1 cellular context compared by ENCODE assay signal in genomic region chrX:30889147-30890125, GRCh38.
A peak's percentile ranks its signal among the peaks of the same experiment; 100 is the strongest.
TF ChIP-seq lines count a peak whose summit lies in the region.

A gene with protein sequence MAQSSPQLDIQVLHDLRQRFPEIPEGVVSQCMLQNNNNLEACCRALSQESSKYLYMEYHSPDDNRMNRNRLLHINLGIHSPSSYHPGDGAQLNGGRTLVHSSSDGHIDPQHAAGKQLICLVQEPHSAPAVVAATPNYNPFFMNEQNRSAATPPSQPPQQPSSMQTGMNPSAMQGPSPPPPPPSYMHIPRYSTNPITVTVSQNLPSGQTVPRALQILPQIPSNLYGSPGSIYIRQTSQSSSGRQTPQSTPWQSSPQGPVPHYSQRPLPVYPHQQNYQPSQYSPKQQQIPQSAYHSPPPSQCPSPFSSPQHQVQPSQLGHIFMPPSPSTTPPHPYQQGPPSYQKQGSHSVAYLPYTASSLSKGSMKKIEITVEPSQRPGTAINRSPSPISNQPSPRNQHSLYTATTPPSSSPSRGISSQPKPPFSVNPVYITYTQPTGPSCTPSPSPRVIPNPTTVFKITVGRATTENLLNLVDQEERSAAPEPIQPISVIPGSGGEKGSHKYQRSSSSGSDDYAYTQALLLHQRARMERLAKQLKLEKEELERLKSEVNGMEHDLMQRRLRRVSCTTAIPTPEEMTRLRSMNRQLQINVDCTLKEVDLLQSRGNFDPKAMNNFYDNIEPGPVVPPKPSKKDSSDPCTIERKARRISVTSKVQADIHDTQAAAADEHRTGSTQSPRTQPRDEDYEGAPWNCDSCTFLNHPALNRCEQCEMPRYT (minus strand): TSS chrX:30889254. CDS start chrX:30859588, 29,666 bp downstream.

TF ChIP-seq in HEK293, 187 proteins besides CTCF, POLR2A, EP300 and RAD21 (continued from another document and continues in another):
- TF ChIP-seq, protein P1, sequence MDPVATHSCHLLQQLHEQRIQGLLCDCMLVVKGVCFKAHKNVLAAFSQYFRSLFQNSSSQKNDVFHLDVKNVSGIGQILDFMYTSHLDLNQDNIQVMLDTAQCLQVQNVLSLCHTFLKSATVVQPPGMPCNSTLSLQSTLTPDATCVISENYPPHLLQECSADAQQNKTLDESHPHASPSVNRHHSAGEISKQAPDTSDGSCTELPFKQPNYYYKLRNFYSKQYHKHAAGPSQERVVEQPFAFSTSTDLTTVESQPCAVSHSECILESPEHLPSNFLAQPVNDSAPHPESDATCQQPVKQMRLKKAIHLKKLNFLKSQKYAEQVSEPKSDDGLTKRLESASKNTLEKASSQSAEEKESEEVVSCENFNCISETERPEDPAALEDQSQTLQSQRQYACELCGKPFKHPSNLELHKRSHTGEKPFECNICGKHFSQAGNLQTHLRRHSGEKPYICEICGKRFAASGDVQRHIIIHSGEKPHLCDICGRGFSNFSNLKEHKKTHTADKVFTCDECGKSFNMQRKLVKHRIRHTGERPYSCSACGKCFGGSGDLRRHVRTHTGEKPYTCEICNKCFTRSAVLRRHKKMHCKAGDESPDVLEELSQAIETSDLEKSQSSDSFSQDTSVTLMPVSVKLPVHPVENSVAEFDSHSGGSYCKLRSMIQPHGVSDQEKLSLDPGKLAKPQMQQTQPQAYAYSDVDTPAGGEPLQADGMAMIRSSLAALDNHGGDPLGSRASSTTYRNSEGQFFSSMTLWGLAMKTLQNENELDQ (tag by site-specific recombination; IDR thresholded peaks at IDR 0.05; ENCODE audit: low read depth), result no peak
- TF ChIP-seq ZNF157 (tag by site-specific recombination; IDR thresholded peaks at IDR 0.05) (no peak), OSR2 (tag by site-specific recombination; IDR thresholded peaks at IDR 0.05) (no peak), SCRT1 (tag by site-specific recombination; IDR thresholded peaks at IDR 0.05; ENCODE audit: borderline replicate concordance) (no peak), ZNF645 (tag by site-specific recombination; IDR thresholded peaks at IDR 0.05) (no peak), ZNF660 (tag by site-specific recombination; IDR thresholded peaks at IDR 0.05) (no peak), KLF10 (tag by site-specific recombination; IDR thresholded peaks at IDR 0.05) (peak; percentile 44; the same call in 1 of the 2 replicates), ZNF248 (tag by site-specific recombination; IDR thresholded peaks at IDR 0.05) (no peak), BCL11B (tag by site-specific recombination; IDR thresholded peaks at IDR 0.05; ENCODE audit: low read depth) (no peak), ZNF133 (tag by site-specific recombination; IDR thresholded peaks at IDR 0.05) (no peak), PRDM2 (tag by site-specific recombination; IDR thresholded peaks at IDR 0.05; ENCODE audit: borderline replicate concordance) (no peak), KLF8 (tag by site-specific recombination; IDR thresholded peaks at IDR 0.05) (peak; percentile 95), SALL2 (tag by site-specific recombination; IDR thresholded peaks at IDR 0.05; ENCODE audit: borderline replicate concordance) (no peak), ZNF791 (tag by site-specific recombination; IDR thresholded peaks at IDR 0.05) (no peak), ZNF654 (tag by site-specific recombination; IDR thresholded peaks at IDR 0.05; ENCODE audit: low read depth) (no peak), ZNF548 (tag by site-specific recombination; IDR thresholded peaks at IDR 0.05) (no peak), ZNF311 (tag by site-specific recombination; IDR thresholded peaks at IDR 0.05; ENCODE audit: borderline replicate concordance) (no peak), GLIS2 (tag by site-specific recombination; IDR thresholded peaks at IDR 0.05) (no peak; the same call in 1 of the 2 replicates), MYNN (tag by site-specific recombination; IDR thresholded peaks at IDR 0.05; ENCODE audit: borderline replicate concordance) (no peak), ZSCAN4 (tag by site-specific recombination; IDR thresholded peaks at IDR 0.05) (no peak), KLF7 (tag by site-specific recombination; IDR thresholded peaks at IDR 0.05; ENCODE audit: borderline replicate concordance) (no peak), ZNF549 (tag by site-specific recombination; IDR thresholded peaks at IDR 0.05) (no peak), YY2 (tag by site-specific recombination; IDR thresholded peaks at IDR 0.05) (no peak; the same call in 1 of the 2 replicates), ZNF174 (tag by site-specific recombination; IDR thresholded peaks at IDR 0.05) (no peak), ZNF585B (tag by site-specific recombination; IDR thresholded peaks at IDR 0.05) (no peak), ZNF341 (tag by site-specific recombination; IDR thresholded peaks at IDR 0.05; ENCODE audit: low read depth) (peak; percentile 36; the same call in 1 of the 2 replicates), ZNF707 (tag by site-specific recombination; IDR thresholded peaks at IDR 0.05) (no peak), ZFP3 (tag by site-specific recombination; IDR thresholded peaks at IDR 0.05; ENCODE audit: low read depth) (no peak), SETDB1 (IDR thresholded peaks at IDR 0.05; ENCODE audit: insufficient read length, low read length) (no peak), ZSCAN30 (tag by site-specific recombination; IDR thresholded peaks at IDR 0.05) (0 out of 2 replicates have a peak, but pooled peaks have one; percentile 4), ZNF777 (tag by site-specific recombination; IDR thresholded peaks at IDR 0.05; ENCODE audit: borderline replicate concordance) (no peak), RBAK (tag by site-specific recombination; IDR thresholded peaks at IDR 0.05) (no peak), ZNF10 (tag by site-specific recombination; IDR thresholded peaks at IDR 0.05) (no peak)
- TF ChIP-seq, protein P2, sequence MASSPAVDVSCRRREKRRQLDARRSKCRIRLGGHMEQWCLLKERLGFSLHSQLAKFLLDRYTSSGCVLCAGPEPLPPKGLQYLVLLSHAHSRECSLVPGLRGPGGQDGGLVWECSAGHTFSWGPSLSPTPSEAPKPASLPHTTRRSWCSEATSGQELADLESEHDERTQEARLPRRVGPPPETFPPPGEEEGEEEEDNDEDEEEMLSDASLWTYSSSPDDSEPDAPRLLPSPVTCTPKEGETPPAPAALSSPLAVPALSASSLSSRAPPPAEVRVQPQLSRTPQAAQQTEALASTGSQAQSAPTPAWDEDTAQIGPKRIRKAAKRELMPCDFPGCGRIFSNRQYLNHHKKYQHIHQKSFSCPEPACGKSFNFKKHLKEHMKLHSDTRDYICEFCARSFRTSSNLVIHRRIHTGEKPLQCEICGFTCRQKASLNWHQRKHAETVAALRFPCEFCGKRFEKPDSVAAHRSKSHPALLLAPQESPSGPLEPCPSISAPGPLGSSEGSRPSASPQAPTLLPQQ (tag by site-specific recombination; IDR thresholded peaks at IDR 0.05), result no peak
- TF ChIP-seq, protein P3, sequence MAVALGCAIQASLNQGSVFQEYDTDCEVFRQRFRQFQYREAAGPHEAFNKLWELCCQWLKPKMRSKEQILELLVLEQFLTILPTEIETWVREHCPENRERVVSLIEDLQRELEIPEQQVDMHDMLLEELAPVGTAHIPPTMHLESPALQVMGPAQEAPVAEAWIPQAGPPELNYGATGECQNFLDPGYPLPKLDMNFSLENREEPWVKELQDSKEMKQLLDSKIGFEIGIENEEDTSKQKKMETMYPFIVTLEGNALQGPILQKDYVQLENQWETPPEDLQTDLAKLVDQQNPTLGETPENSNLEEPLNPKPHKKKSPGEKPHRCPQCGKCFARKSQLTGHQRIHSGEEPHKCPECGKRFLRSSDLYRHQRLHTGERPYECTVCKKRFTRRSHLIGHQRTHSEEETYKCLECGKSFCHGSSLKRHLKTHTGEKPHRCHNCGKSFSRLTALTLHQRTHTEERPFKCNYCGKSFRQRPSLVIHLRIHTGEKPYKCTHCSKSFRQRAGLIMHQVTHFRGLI (tag by site-specific recombination; IDR thresholded peaks at IDR 0.05), result no peak
- TF ChIP-seq, protein P4, sequence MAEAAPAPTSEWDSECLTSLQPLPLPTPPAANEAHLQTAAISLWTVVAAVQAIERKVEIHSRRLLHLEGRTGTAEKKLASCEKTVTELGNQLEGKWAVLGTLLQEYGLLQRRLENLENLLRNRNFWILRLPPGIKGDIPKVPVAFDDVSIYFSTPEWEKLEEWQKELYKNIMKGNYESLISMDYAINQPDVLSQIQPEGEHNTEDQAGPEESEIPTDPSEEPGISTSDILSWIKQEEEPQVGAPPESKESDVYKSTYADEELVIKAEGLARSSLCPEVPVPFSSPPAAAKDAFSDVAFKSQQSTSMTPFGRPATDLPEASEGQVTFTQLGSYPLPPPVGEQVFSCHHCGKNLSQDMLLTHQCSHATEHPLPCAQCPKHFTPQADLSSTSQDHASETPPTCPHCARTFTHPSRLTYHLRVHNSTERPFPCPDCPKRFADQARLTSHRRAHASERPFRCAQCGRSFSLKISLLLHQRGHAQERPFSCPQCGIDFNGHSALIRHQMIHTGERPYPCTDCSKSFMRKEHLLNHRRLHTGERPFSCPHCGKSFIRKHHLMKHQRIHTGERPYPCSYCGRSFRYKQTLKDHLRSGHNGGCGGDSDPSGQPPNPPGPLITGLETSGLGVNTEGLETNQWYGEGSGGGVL (tag by site-specific recombination; IDR thresholded peaks at IDR 0.05), result peak; percentile 72
- TF ChIP-seq, protein P5, sequence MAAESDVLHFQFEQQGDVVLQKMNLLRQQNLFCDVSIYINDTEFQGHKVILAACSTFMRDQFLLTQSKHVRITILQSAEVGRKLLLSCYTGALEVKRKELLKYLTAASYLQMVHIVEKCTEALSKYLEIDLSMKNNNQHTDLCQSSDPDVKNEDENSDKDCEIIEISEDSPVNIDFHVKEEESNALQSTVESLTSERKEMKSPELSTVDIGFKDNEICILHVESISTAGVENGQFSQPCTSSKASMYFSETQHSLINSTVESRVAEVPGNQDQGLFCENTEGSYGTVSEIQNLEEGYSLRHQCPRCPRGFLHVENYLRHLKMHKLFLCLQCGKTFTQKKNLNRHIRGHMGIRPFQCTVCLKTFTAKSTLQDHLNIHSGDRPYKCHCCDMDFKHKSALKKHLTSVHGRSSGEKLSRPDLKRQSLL (tag by site-specific recombination; IDR thresholded peaks at IDR 0.05), result no peak
- TF ChIP-seq, protein P6, sequence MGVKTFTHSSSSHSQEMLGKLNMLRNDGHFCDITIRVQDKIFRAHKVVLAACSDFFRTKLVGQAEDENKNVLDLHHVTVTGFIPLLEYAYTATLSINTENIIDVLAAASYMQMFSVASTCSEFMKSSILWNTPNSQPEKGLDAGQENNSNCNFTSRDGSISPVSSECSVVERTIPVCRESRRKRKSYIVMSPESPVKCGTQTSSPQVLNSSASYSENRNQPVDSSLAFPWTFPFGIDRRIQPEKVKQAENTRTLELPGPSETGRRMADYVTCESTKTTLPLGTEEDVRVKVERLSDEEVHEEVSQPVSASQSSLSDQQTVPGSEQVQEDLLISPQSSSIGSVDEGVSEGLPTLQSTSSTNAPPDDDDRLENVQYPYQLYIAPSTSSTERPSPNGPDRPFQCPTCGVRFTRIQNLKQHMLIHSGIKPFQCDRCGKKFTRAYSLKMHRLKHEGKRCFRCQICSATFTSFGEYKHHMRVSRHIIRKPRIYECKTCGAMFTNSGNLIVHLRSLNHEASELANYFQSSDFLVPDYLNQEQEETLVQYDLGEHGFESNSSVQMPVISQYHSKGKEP (tag by site-specific recombination; IDR thresholded peaks at IDR 0.05), result no peak
